Comparison of ENCODE assay signal across 1 cellular context in genomic region chr5:72848474-72849428, GRCh38.
TF ChIP-seq lines count a peak whose summit lies in the region.

No MANE protein-coding gene starts in this region.

TF ChIP-seq in HepG2, 621 proteins besides CTCF, POLR2A, EP300 and RAD21 (continued from another document):
- TF ChIP-seq ZNF609 (CRISPR knock-in tag; IDR thresholded peaks at IDR 0.05; ENCODE audit: borderline replicate concordance) (no peak), ZSCAN31 (CRISPR knock-in tag; IDR thresholded peaks at IDR 0.05; ENCODE audit: low read depth) (peak; percentile 52; the same call in 1 of the 2 replicates), RFX1 (IDR thresholded peaks at IDR 0.05) (no peak), MYC (CRISPR knock-in tag; IDR thresholded peaks at IDR 0.05; ENCODE audit: borderline replicate concordance) (peak; percentile 24; the same call in 1 of the 2 replicates), SIN3A (IDR thresholded peaks at IDR 0.05; ENCODE audit: borderline replicate concordance, low read depth, low read length) (peak; percentile 49; the same call in 1 of the 2 replicates), SIN3B (IDR thresholded peaks at IDR 0.05; ENCODE audit: low read length) (peak; percentile 82), E2F5 (CRISPR knock-in tag; conservative IDR thresholded peaks at IDR 0.05) (peak; percentile 80), ZBTB20 (CRISPR knock-in tag; IDR thresholded peaks at IDR 0.05; ENCODE audit: borderline replicate concordance, low read depth) (no peak), RFX3 (CRISPR knock-in tag; IDR thresholded peaks at IDR 0.05) (no peak), ZFAT (CRISPR knock-in tag; conservative IDR thresholded peaks at IDR 0.05) (0 out of 2 replicates have a peak, but pooled peaks have one; percentile 19), ZNF281 (CRISPR knock-in tag; IDR thresholded peaks at IDR 0.05; ENCODE audit: borderline replicate concordance) (peak; percentile 78), KAT7 (CRISPR knock-in tag; IDR thresholded peaks at IDR 0.05; ENCODE audit: borderline replicate concordance) (0 out of 2 replicates have a peak, but pooled peaks have one; percentile 35), TOPORS (CRISPR knock-in tag; IDR thresholded peaks at IDR 0.05) (0 out of 2 replicates have a peak, but pooled peaks have one; percentile 19), FIP1L1 (IDR thresholded peaks at IDR 0.05; ENCODE audit: borderline replicate concordance, insufficient read depth, low read depth, low read length) (no peak), ZNF333 (CRISPR knock-in tag; IDR thresholded peaks at IDR 0.05; ENCODE audit: borderline replicate concordance) (0 out of 2 replicates have a peak, but pooled peaks have one; percentile 48), NCOA5 (CRISPR knock-in tag; IDR thresholded peaks at IDR 0.05) (no peak), ATM (IDR thresholded peaks at IDR 0.05; ENCODE audit: borderline replicate concordance) (no peak), ZXDC (CRISPR knock-in tag; IDR thresholded peaks at IDR 0.05) (peak; percentile 60; the same call in 1 of the 2 replicates), ZNF777 (CRISPR knock-in tag; IDR thresholded peaks at IDR 0.05) (0 out of 2 replicates have a peak, but pooled peaks have one; percentile 42), TEAD3 (CRISPR knock-in tag; optimal IDR thresholded peaks at IDR 0.05; ENCODE audit: borderline replicate concordance) (no peak), AGO2 (optimal IDR thresholded peaks at IDR 0.05; ENCODE audit: low read depth, low read length) (peak; percentile 66), JUN (CRISPR knock-in tag; IDR thresholded peaks at IDR 0.05) (no peak), ZNF256 (CRISPR knock-in tag; conservative IDR thresholded peaks at IDR 0.05) (no peak), PHF5A (CRISPR knock-in tag; IDR thresholded peaks at IDR 0.05; ENCODE audit: low read depth, unreplicated experiment) (no peak), ZFY (CRISPR knock-in tag; IDR thresholded peaks at IDR 0.05) (peak; percentile 61), ZSCAN12 (CRISPR knock-in tag; IDR thresholded peaks at IDR 0.05) (no peak), SP2 (CRISPR knock-in tag; IDR thresholded peaks at IDR 0.05) (no peak), MXI1 (IDR thresholded peaks at IDR 0.05; ENCODE audit: borderline replicate concordance, low read depth, low read length) (peak; percentile 58; the same call in 1 of the 3 replicates), MIXL1 (CRISPR knock-in tag; IDR thresholded peaks at IDR 0.05) (no peak), MBNL3 (CRISPR knock-in tag; conservative IDR thresholded peaks at IDR 0.05) (no peak), PAF1 (CRISPR knock-in tag; IDR thresholded peaks at IDR 0.05) (0 out of 2 replicates have a peak, but pooled peaks have one; percentile 59), ATF7-NPFF (CRISPR knock-in tag; IDR thresholded peaks at IDR 0.05; ENCODE audit: low read depth) (peak; percentile 23; the same call in 1 of the 2 replicates), HNRNPLL (IDR thresholded peaks at IDR 0.05; ENCODE audit: low read depth, low read length, poor library complexity, severe bottlenecking) (peak; percentile 50), ZNF3 (CRISPR knock-in tag; IDR thresholded peaks at IDR 0.05) (no peak), ZNF782 (CRISPR knock-in tag; IDR thresholded peaks at IDR 0.05; ENCODE audit: borderline replicate concordance) (0 out of 2 replicates have a peak, but pooled peaks have one; percentile 11), ZNF607 (CRISPR knock-in tag; IDR thresholded peaks at IDR 0.05; ENCODE audit: borderline replicate concordance) (no peak), ZKSCAN1 (IDR thresholded peaks at IDR 0.05; ENCODE audit: low read length) (no peak), ZNF235 (CRISPR knock-in tag; IDR thresholded peaks at IDR 0.05; ENCODE audit: borderline replicate concordance) (0 out of 2 replicates have a peak, but pooled peaks have one; percentile 44), MAX (IDR thresholded peaks at IDR 0.05) (peak; percentile 53; the same call in 1 of the 2 replicates), ZNF329 (CRISPR knock-in tag; IDR thresholded peaks at IDR 0.05; ENCODE audit: low read depth) (0 out of 2 replicates have a peak, but pooled peaks have one; percentile 11), POLR2AphosphoS5 (IDR thresholded peaks at IDR 0.05; ENCODE audit: low read depth, low read length) (no peak), KMT2B (CRISPR knock-in tag; IDR thresholded peaks at IDR 0.05) (no peak), MED1 (CRISPR knock-in tag; IDR thresholded peaks at IDR 0.05) (no peak), HDAC1 (CRISPR knock-in tag; IDR thresholded peaks at IDR 0.05) (peak; percentile 9; the same call in 1 of the 2 replicates), MXD1 (CRISPR knock-in tag; IDR thresholded peaks at IDR 0.05) (peak; percentile 63; the same call in 1 of the 2 replicates)
